ENCODE assay signal across 26 cellular contexts in the genomic region with DNA sequence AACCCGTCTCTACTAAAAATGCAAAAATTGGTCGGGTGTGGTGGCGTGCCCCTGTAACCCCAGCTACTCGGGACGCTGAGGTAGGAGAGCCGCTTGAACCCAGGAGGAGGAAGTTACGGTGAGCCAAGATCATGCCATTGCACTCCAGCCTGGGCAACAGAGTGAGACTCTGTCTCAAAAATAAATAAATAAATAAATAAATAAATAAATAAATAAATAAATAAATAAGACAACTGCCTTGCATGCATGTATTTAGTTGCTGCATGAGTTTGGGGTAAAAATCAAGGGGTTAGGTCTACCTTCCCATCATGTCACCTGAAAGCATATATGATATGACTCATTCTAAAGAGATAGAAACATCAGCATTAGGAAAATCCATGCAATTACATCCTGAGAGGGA.
"Had no signal": no experiment of that assay in that cellular context is flagged by ENCODE, and none has a peak within 500 bp of the region (broad histone marks: within the 10 kb centered on the region; RNA-seq: fewer than 3 reads in every experiment).

No MANE protein-coding gene starts in this region.

- H3K27me3 ChIP-seq: neural progenitor cell, ovary, right lobe of liver, spleen, thyroid gland, tibial nerve, upper lobe of left lung, vagina had no signal

- H3K36me3 ChIP-seq: neural progenitor cell, ovary, right lobe of liver, spleen, thoracic aorta, thyroid gland, tibial nerve, upper lobe of left lung, vagina had no signal

- H3K4me3 ChIP-seq: neural progenitor cell, ovary, psoas muscle, right lobe of liver, skin epidermis, smooth muscle cell, spleen, thoracic aorta, thyroid gland, tibial nerve, upper lobe of left lung, vagina had no signal

- H3K4me2 ChIP-seq: neural progenitor cell, smooth muscle cell had no signal

- H3K79me2 ChIP-seq: parathyroid adenoma had no signal

- DNase-seq: naive thymus-derived CD8-positive, alpha-beta T cell; occipital lobe; ovary; posterior cingulate gyrus; psoas muscle; right cardiac atrium; right lobe of liver; spleen; stimulated activated CD4-positive, alpha-beta T cell treated with anti-CD3 and anti-CD28 coated beads, Interleukin-12 subunit alpha, Interleukin-12 subunit beta, amount 100 ng/mL, for 4 hours; stimulated activated CD4-positive, alpha-beta T cell treated with anti-CD3 and anti-CD28 coated beads, Interleukin-1b, Interleukin-23, amount 100 ng/mL, for 48 hours; stimulated activated CD4-positive, alpha-beta T cell treated with anti-CD3 and anti-CD28 coated beads, Interleukin-4, amount 100 ng/mL, for 1 hour; stimulated activated CD4-positive, alpha-beta T cell treated with anti-CD3 and anti-CD28 coated beads, Interleukin-4, amount 100 ng/mL, for 4 hours; stimulated activated CD8-positive, alpha-beta memory T cell treated with anti-CD3 and anti-CD28 coated beads, Interleukin-4, amount 100 ng/mL, for 48 hours; stimulated activated naive CD4-positive, alpha-beta T cell; stimulated activated naive CD8-positive, alpha-beta T cell treated with anti-CD3 and anti-CD28 coated beads, Interleukin-15, amount 100 ng/mL, for 72 hours; stimulated activated naive CD8-positive, alpha-beta T cell treated with anti-CD3 and anti-CD28 coated beads, Interleukin-15, Interleukin-2, amounts not matched to agents 100 U/mL and 50 U/mL, for 24 hours; thyroid gland; trophoblast cell; upper lobe of left lung had no signal

- H3K27ac ChIP-seq: neural progenitor cell, ovary, parathyroid adenoma, psoas muscle, right lobe of liver, spleen, thoracic aorta, thyroid gland, tibial nerve, upper lobe of left lung, vagina had no signal

- H2AFZ ChIP-seq: parathyroid adenoma had no signal

- H3K9me3 ChIP-seq: ovary, psoas muscle, right lobe of liver, spleen, thoracic aorta, thyroid gland, tibial nerve, upper lobe of left lung, vagina had no signal

- H3K4me1 ChIP-seq: neural progenitor cell, parathyroid adenoma, psoas muscle, right lobe of liver, spleen, upper lobe of left lung had no signal
